14 cellular contexts compared by ENCODE assay signal in genomic region chr6:149014631-149015171, GRCh38.
DNase-seq lines count a peak whose midpoint lies in the region; ATAC-seq and TF ChIP-seq lines count a peak whose summit lies in the region.
"Had no signal": no experiment of that assay in that cellular context is flagged by ENCODE, and none has a peak within 500 bp of the region (broad histone marks: within the 10 kb centered on the region; RNA-seq: fewer than 3 reads in every experiment).

No MANE protein-coding gene starts in this region.

- H3K27ac ChIP-seq in PC-3 (ENCODE audit: low read length): peak overlapping the region; percentile 34
- no peak overlapping the region for H3K27ac ChIP-seq in left lung
- H3K27ac ChIP-seq: colonic mucosa, psoas muscle had no signal

- no peaks in the 10 kb centered on the region for H4K20me1 ChIP-seq in PC-3 (ENCODE audit: low read length)

- H3K4me1 ChIP-seq in PC-3 (ENCODE audit: insufficient read depth, low read length): peaks cover 42% of the 10 kb centered on the region
- no peaks in the 10 kb centered on the region for H3K4me1 ChIP-seq in left lung
- H3K4me1 ChIP-seq: colonic mucosa, psoas muscle had no signal

- H3K4me2 ChIP-seq in PC-3 (ENCODE audit: low read length): 0 out of 2 replicates have a peak overlapping the region, but pooled peaks have one; percentile 33

- H3K9ac ChIP-seq in PC-3 (ENCODE audit: low read length): no peak overlapping the region

- H3K36me3 ChIP-seq in PC-3 (ENCODE audit: low read depth, low read length): no peaks in the 10 kb centered on the region
- no peaks in the 10 kb centered on the region for H3K36me3 ChIP-seq in left lung
- H3K36me3 ChIP-seq: colonic mucosa had no signal

- intact Hi-C loops in PC-3 (cut with micrococcal nuclease): no loop called here
- intact Hi-C loops in left lung (cut with DNase I): no loop called here

- no peak for TF ChIP-seq CTCF in PC-3 (conservative IDR thresholded peaks at IDR 0.05; ENCODE audit: low read depth, low read length)
- no peak for TF ChIP-seq CTCF in left lung (IDR thresholded peaks at IDR 0.05)

- CTCF ChIA-PET in PC-3 (lab: Charles Lee): no interaction called here

- H3K79me2 ChIP-seq in PC-3 (ENCODE audit: low read length): no peaks in the 10 kb centered on the region

- DNase-seq in Daoy (ENCODE audit: low read depth) (peak; percentile 77), PC-3 (no peak), dermis blood vessel endothelial cell (peak; percentile 11), left lung (no peak), hippocampal formation (lab: John Stamatoyannopoulos, UW) (no peak)
- DNase-seq: activated naive CD8-positive, alpha-beta T cell treated with anti-CD3 and anti-CD28 coated beads, Interleukin-2, amount 50 U/mL, for 24 hours; Calu3; colonic mucosa; NCI-H187 treated with DMSO at 0.1 percent for 48 hours; NCI-H82; psoas muscle had no signal

- no peaks in the 10 kb centered on the region for H3K9me3 ChIP-seq in PC-3 (ENCODE audit: low read length)
- no peaks in the 10 kb centered on the region for H3K9me3 ChIP-seq in left lung
- H3K9me3 ChIP-seq: colonic mucosa, psoas muscle had no signal

- H3K27me3 ChIP-seq in PC-3 (ENCODE audit: low read length) (no peaks in the 10 kb centered on the region), left lung (no peaks in the 10 kb centered on the region)
- H3K27me3 ChIP-seq: colonic mucosa had no signal

- H3K4me3 ChIP-seq in PC-3 (ENCODE audit: low read length) (no peak overlapping the region), left lung (no peak overlapping the region)
- H3K4me3 ChIP-seq: colonic mucosa, psoas muscle had no signal

- no peaks in the 10 kb centered on the region for H3F3A ChIP-seq in PC-3 (ENCODE audit: low read length, unreplicated experiment)

- ATAC-seq in PC-3: no peak
- ATAC-seq in left lung: peak; percentile 14
- ATAC-seq in HG03378 (IDR thresholded peaks at IDR 0.05; ENCODE audit: unreplicated experiment): no peak
- no peak for ATAC-seq in GM21528 (IDR thresholded peaks at IDR 0.05; ENCODE audit: low FRiP score, unreplicated experiment)
- no peak for ATAC-seq in HG03457 (IDR thresholded peaks at IDR 0.05; ENCODE audit: unreplicated experiment)
- ATAC-seq: activated naive CD8-positive, alpha-beta T cell treated with anti-CD3 and anti-CD28 coated beads, Interleukin-2, amount 50 U/mL, for 24 hours; psoas muscle had no signal

- no peaks in the 10 kb centered on the region for H3K9me2 ChIP-seq in PC-3 (replicated peaks; ENCODE audit: low read length)

- H2AFZ ChIP-seq in PC-3 (ENCODE audit: low read length): no peak overlapping the region

- POLR2A ChIA-PET in PC-3 (lab: Charles Lee; ENCODE audit: unreplicated experiment): no interaction called here

- no TSS peak for BruUV-seq in PC-3 (replicated peaks; lab: Mats Ljungman, UMichigan)

Comparison
In these comparisons a context has a peak if more than half of its experiments do, and no peak if none do; other contexts are left out.
1. DNase-seq: peak in Daoy (single experiment) and dermis blood vessel endothelial cell (single experiment); none in PC-3 (single experiment), left lung (0 of 2) and hippocampal formation (0 of 2).